In genomic region chr9:37769995-37770394, GRCh38 we compare ENCODE assay signal across 27 cellular contexts.
"Had no signal": no experiment of that assay in that cellular context is flagged by ENCODE, and none has a peak within 500 bp of the region (broad histone marks: within the 10 kb centered on the region; RNA-seq: fewer than 3 reads in every experiment).

No MANE protein-coding gene starts in this region.

- H3K4me3 ChIP-seq: adrenal gland, body of pancreas, esophagus muscularis mucosa, gastrocnemius medialis, heart left ventricle had no signal

- H3K27ac Mint-ChIP-seq: activated CD4-positive, alpha-beta memory T cell treated with anti-CD3 and anti-CD28 coated beads, Interleukin-2, amount 10 ng/mL, durations not matched to agents 7 days and 5 days; activated CD4-positive, alpha-beta T cell treated with anti-CD3 and anti-CD28 coated beads, Interleukin-2, amount 10 ng/mL, durations not matched to agents 7 days and 5 days; activated naive CD4-positive, alpha-beta T cell treated with anti-CD3 and anti-CD28 coated beads, Interleukin-2, amount 50 U/mL, for 24 hours; activated T-helper 1 cell treated with anti-CD3 and anti-CD28 coated beads, Interleukin-12 subunit alpha, Interleukin-12 subunit beta, Interleukin-2, Interleukin-4 antibody, amounts not matched to agents 30 ng/mL and 10 ng/mL and 1 ng/mL, durations not matched to agents 14 hours and 24 hours and 36 hours; activated T-helper 2 cell treated with anti-CD3 and anti-CD28 coated beads, Interferon-gamma antibody, Interleukin-2, Interleukin-4, amounts not matched to agents 10 μg/mL and 5 μg/mL and 100 μg/mL, durations not matched to agents 14 hours and 24 hours and 36 hours had no signal

- ATAC-seq: activated CD4-positive, alpha-beta T cell treated with anti-CD3 and anti-CD28 coated beads for 36 hours; body of pancreas; effector memory CD8-positive, alpha-beta T cell; foreskin keratinocyte; gastrocnemius medialis; heart left ventricle had no signal

- H3K4me1 ChIP-seq: adrenal gland, body of pancreas, esophagus muscularis mucosa, foreskin keratinocyte, gastrocnemius medialis, heart left ventricle had no signal

- H3K27me3 ChIP-seq: adrenal gland, body of pancreas, esophagus muscularis mucosa, foreskin keratinocyte, gastrocnemius medialis, heart left ventricle had no signal

- DNase-seq: activated CD4-positive, alpha-beta memory T cell treated with anti-CD3 and anti-CD28 coated beads, Interleukin-2, amount 10 ng/mL, durations not matched to agents 7 days and 5 days; activated CD4-positive, alpha-beta T cell treated with anti-CD3 and anti-CD28 coated beads for 36 hours; activated CD4-positive, alpha-beta T cell treated with anti-CD3 and anti-CD28 coated beads, Interleukin-2, amount 10 ng/mL, durations not matched to agents 7 days and 5 days; activated CD4-positive, alpha-beta T cell treated with anti-CD3 and anti-CD28 coated beads, Interleukin-2, amount 50 U/mL, for 4 hours; activated CD4-positive, CD25-positive, alpha-beta regulatory T cell; activated CD4-positive, CD25-positive, alpha-beta regulatory T cell treated with anti-CD3 and anti-CD28 coated beads, Interleukin-2, amount 50 U/mL, for 72 hours; activated CD8-positive, alpha-beta memory T cell treated with anti-CD3 and anti-CD28 coated beads, Interleukin-2, amount 50 U/mL, for 48 hours; activated effector memory CD4-positive, alpha-beta T cell treated with anti-CD3 and anti-CD28 coated beads, Interleukin-2, amount 50 U/mL, for 16 hours; activated T-cell treated with anti-CD3 and anti-CD28 coated beads, Interleukin-2, amount 50 U/mL, for 48 hours; adrenal gland; amygdala; aorta; body of pancreas; caudate nucleus; cortex of kidney; dermis blood vessel endothelial cell; effector CD4-positive, alpha-beta T cell; effector memory CD8-positive, alpha-beta T cell; foreskin keratinocyte; gastrocnemius medialis; glutamatergic neuron; heart left ventricle; T-helper 2 cell had no signal

- H3K9me3 Mint-ChIP-seq: activated CD4-positive, alpha-beta memory T cell treated with anti-CD3 and anti-CD28 coated beads, Interleukin-2, amount 10 ng/mL, durations not matched to agents 7 days and 5 days; activated CD4-positive, alpha-beta T cell treated with anti-CD3 and anti-CD28 coated beads, Interleukin-2, amount 10 ng/mL, durations not matched to agents 7 days and 5 days; activated naive CD4-positive, alpha-beta T cell treated with anti-CD3 and anti-CD28 coated beads, Interleukin-2, amount 50 U/mL, for 24 hours; activated T-helper 2 cell treated with anti-CD3 and anti-CD28 coated beads, Interferon-gamma antibody, Interleukin-2, Interleukin-4, amounts not matched to agents 10 μg/mL and 5 μg/mL and 100 μg/mL, durations not matched to agents 14 hours and 24 hours and 36 hours; effector memory CD8-positive, alpha-beta T cell had no signal

- H3K27me3 Mint-ChIP-seq: activated CD4-positive, alpha-beta memory T cell treated with anti-CD3 and anti-CD28 coated beads, Interleukin-2, amount 10 ng/mL, durations not matched to agents 7 days and 5 days; activated CD4-positive, alpha-beta T cell treated with anti-CD3 and anti-CD28 coated beads for 36 hours; activated CD4-positive, alpha-beta T cell treated with anti-CD3 and anti-CD28 coated beads, Interleukin-2, amount 10 ng/mL, durations not matched to agents 7 days and 5 days; activated naive CD4-positive, alpha-beta T cell treated with anti-CD3 and anti-CD28 coated beads, Interleukin-2, amount 50 U/mL, for 24 hours; effector memory CD8-positive, alpha-beta T cell had no signal

- H3K4me1 Mint-ChIP-seq: activated CD4-positive, alpha-beta memory T cell treated with anti-CD3 and anti-CD28 coated beads, Interleukin-2, amount 10 ng/mL, durations not matched to agents 7 days and 5 days; activated CD4-positive, alpha-beta T cell treated with anti-CD3 and anti-CD28 coated beads, Interleukin-2, amount 10 ng/mL, durations not matched to agents 7 days and 5 days had no signal

- H3K4me3 Mint-ChIP-seq: activated CD4-positive, alpha-beta memory T cell treated with anti-CD3 and anti-CD28 coated beads, Interleukin-2, amount 10 ng/mL, durations not matched to agents 7 days and 5 days; activated CD4-positive, alpha-beta T cell treated with anti-CD3 and anti-CD28 coated beads for 36 hours; activated CD4-positive, alpha-beta T cell treated with anti-CD3 and anti-CD28 coated beads, Interleukin-2, amount 10 ng/mL, durations not matched to agents 7 days and 5 days; activated naive CD4-positive, alpha-beta T cell treated with anti-CD3 and anti-CD28 coated beads, Interleukin-2, amount 50 U/mL, for 24 hours; activated T-helper 1 cell treated with anti-CD3 and anti-CD28 coated beads, Interleukin-12 subunit alpha, Interleukin-12 subunit beta, Interleukin-2, Interleukin-4 antibody, amounts not matched to agents 30 ng/mL and 10 ng/mL and 1 ng/mL, durations not matched to agents 14 hours and 24 hours and 36 hours; effector memory CD8-positive, alpha-beta T cell had no signal

- H3K27ac ChIP-seq: adrenal gland, body of pancreas, esophagus muscularis mucosa, foreskin keratinocyte, gastrocnemius medialis, heart left ventricle had no signal
